Comparison of ENCODE assay signal across 1 cellular context in the genomic region with DNA sequence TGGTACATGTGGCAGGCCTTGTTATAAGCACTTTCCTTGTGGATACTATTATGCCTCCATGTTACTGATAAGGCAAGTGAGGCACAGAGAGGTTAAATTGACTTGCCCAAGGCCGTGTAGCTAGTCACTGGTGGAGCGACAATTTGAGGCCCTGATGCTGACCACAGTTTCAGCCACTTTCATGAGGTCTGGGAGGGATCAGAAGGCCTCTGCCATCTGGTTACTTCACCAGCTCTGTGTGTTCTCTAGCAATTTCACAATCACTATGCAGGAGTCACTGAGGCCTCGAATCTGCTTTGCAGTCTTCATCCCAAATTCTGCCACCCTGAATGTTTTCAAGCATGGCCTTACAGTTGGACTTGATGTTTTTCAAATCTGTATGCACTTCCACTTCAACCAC.
TF ChIP-seq lines count a peak whose summit lies in the region.

No MANE protein-coding gene starts in this region.

TF ChIP-seq in HepG2, 621 proteins besides CTCF, POLR2A, EP300 and RAD21 (continued from another document):
- TF ChIP-seq, protein P1, sequence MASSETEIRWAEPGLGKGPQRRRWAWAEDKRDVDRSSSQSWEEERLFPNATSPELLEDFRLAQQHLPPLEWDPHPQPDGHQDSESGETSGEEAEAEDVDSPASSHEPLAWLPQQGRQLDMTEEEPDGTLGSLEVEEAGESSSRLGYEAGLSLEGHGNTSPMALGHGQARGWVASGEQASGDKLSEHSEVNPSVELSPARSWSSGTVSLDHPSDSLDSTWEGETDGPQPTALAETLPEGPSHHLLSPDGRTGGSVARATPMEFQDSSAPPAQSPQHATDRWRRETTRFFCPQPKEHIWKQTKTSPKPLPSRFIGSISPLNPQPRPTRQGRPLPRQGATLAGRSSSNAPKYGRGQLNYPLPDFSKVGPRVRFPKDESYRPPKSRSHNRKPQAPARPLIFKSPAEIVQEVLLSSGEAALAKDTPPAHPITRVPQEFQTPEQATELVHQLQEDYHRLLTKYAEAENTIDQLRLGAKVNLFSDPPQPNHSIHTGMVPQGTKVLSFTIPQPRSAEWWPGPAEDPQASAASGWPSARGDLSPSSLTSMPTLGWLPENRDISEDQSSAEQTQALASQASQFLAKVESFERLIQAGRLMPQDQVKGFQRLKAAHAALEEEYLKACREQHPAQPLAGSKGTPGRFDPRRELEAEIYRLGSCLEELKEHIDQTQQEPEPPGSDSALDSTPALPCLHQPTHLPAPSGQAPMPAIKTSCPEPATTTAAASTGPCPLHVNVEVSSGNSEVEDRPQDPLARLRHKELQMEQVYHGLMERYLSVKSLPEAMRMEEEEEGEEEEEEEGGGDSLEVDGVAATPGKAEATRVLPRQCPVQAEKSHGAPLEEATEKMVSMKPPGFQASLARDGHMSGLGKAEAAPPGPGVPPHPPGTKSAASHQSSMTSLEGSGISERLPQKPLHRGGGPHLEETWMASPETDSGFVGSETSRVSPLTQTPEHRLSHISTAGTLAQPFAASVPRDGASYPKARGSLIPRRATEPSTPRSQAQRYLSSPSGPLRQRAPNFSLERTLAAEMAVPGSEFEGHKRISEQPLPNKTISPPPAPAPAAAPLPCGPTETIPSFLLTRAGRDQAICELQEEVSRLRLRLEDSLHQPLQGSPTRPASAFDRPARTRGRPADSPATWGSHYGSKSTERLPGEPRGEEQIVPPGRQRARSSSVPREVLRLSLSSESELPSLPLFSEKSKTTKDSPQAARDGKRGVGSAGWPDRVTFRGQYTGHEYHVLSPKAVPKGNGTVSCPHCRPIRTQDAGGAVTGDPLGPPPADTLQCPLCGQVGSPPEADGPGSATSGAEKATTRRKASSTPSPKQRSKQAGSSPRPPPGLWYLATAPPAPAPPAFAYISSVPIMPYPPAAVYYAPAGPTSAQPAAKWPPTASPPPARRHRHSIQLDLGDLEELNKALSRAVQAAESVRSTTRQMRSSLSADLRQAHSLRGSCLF (CRISPR knock-in tag; IDR thresholded peaks at IDR 0.05; ENCODE audit: borderline replicate concordance): no peak
- peak; percentile 12; the same call in 1 of the 2 replicates for TF ChIP-seq CEBPG (CRISPR knock-in tag; IDR thresholded peaks at IDR 0.05)
- no peak for TF ChIP-seq NBN (conservative IDR thresholded peaks at IDR 0.05)
- TF ChIP-seq GTF3A (CRISPR knock-in tag; conservative IDR thresholded peaks at IDR 0.05): no peak
- peak; percentile 85 for TF ChIP-seq CEBPB (IDR thresholded peaks at IDR 0.05; ENCODE audit: borderline replicate concordance, low read depth, low read length)
- TF ChIP-seq ZNF543 (CRISPR knock-in tag; IDR thresholded peaks at IDR 0.05): no peak
- peak; percentile 92 for TF ChIP-seq ZSCAN22 (CRISPR knock-in tag; IDR thresholded peaks at IDR 0.05)
- TF ChIP-seq, protein P2, sequence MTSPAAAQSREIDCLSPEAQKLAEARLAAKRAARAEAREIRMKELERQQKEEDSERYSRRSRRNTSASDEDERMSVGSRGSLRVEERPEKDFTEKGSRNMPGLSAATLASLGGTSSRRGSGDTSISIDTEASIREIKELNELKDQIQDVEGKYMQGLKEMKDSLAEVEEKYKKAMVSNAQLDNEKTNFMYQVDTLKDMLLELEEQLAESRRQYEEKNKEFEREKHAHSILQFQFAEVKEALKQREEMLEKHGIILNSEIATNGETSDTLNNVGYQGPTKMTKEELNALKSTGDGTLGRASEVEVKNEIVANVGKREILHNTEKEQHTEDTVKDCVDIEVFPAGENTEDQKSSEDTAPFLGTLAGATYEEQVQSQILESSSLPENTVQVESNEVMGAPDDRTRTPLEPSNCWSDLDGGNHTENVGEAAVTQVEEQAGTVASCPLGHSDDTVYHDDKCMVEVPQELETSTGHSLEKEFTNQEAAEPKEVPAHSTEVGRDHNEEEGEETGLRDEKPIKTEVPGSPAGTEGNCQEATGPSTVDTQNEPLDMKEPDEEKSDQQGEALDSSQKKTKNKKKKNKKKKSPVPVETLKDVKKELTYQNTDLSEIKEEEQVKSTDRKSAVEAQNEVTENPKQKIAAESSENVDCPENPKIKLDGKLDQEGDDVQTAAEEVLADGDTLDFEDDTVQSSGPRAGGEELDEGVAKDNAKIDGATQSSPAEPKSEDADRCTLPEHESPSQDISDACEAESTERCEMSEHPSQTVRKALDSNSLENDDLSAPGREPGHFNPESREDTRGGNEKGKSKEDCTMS (CRISPR knock-in tag; conservative IDR thresholded peaks at IDR 0.05): no peak
